8 cellular contexts compared by ENCODE assay signal in the genomic region with DNA sequence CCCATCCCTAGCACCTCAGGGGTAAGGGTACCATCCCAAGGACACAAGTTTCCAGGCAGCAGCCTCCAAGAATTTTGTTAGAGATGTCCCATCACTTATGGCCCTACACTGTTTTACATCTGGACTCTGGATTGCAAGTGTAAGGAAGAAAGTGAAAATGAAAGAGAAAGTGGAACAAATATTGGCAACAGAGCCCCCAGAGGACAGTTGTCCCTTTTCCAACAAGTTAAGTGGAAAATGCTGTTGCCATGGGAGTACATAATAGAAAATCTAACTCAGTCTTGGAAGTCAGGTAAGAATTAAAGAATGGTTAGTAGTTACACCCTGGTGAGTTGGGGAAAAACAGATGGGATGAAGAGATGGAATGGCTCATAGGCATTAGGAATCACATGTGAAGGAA. TPM values are rescaled to one million over a fixed set of nuclear protein-coding genes. Genes with fewer than 3 reads are reported as not detected.
DNase-seq lines count a peak whose midpoint lies in the region; ATAC-seq and TF ChIP-seq lines count a peak whose summit lies in the region.
"Had no signal": no experiment of that assay in that cellular context is flagged by ENCODE, and none has a peak within 500 bp of the region (broad histone marks: within the 10 kb centered on the region; RNA-seq: fewer than 3 reads in every experiment).

No MANE protein-coding gene starts in this region.

- H3K4me1 Mint-ChIP-seq in progenitor cell of endocrine pancreas (ENCODE audit: low read depth) = peaks cover 7% of the 10 kb centered on the region

- ATAC-seq in GM18498 (IDR thresholded peaks at IDR 0.05; ENCODE audit: unreplicated experiment) = peak; percentile 46
- ATAC-seq in HG02798 (IDR thresholded peaks at IDR 0.05; ENCODE audit: poor library complexity, unreplicated experiment) = peak; percentile 56
- ATAC-seq in mucosa of descending colon = peak; percentile 74
- ATAC-seq in HG02870 (IDR thresholded peaks at IDR 0.05; ENCODE audit: unreplicated experiment) = no peak

- H3K4me3 ChIP-seq in adipocyte (ENCODE audit: low read length) (no peak overlapping the region), mucosa of descending colon (no peak overlapping the region)
- H3K4me3 ChIP-seq: stomach had no signal

- H3K9ac ChIP-seq in adipocyte (ENCODE audit: low read length) = no peak overlapping the region

- H3K36me3 ChIP-seq in adipocyte (ENCODE audit: control insufficient read depth, insufficient read depth, low read length, severe bottlenecking) = peaks cover 37% of the 10 kb centered on the region
- H3K36me3 ChIP-seq in mucosa of descending colon (ENCODE audit: low read depth) = no peaks in the 10 kb centered on the region

- intact Hi-C loops in mucosa of descending colon (cut with DNase I, micrococcal nuclease) = no loop called here

- H3K27ac Mint-ChIP-seq in progenitor cell of endocrine pancreas = no peak overlapping the region

- no peaks in the 10 kb centered on the region for H3K27me3 Mint-ChIP-seq in progenitor cell of endocrine pancreas

- peak; percentile 67 for DNase-seq in adipocyte (ENCODE audit: low read depth)
- DNase-seq in mucosa of descending colon = no peak
- no peak for DNase-seq in hypothalamus (lab: John Stamatoyannopoulos, UW)
- DNase-seq in progenitor cell of endocrine pancreas (ENCODE audit: low spot score, unreplicated experiment) = no peak
- DNase-seq: stomach had no signal

- no peaks in the 10 kb centered on the region for H3K27me3 ChIP-seq in adipocyte (replicated peaks; ENCODE audit: control insufficient read depth, insufficient read depth, low read length)
- H3K27me3 ChIP-seq: stomach had no signal

- H3K36me3 Mint-ChIP-seq in progenitor cell of endocrine pancreas (ENCODE audit: insufficient read depth) = peaks cover 22% of the 10 kb centered on the region

- no peak for TF ChIP-seq CTCF in mucosa of descending colon (IDR thresholded peaks at IDR 0.05)
- TF ChIP-seq CTCF in progenitor cell of endocrine pancreas (IDR thresholded peaks at IDR 0.05; ENCODE audit: unreplicated experiment) = no peak

- no peaks in the 10 kb centered on the region for H3K9me3 Mint-ChIP-seq in progenitor cell of endocrine pancreas (ENCODE audit: low read depth)

- no peak overlapping the region for H3K4me3 Mint-ChIP-seq in progenitor cell of endocrine pancreas (ENCODE audit: low read depth)

- H3K4me1 ChIP-seq in adipocyte (ENCODE audit: control insufficient read depth, insufficient read depth, low read length) (peaks cover 18% of the 10 kb centered on the region), mucosa of descending colon (ENCODE audit: low read depth) (no peaks in the 10 kb centered on the region)

- no peaks in the 10 kb centered on the region for H3K9me3 ChIP-seq in adipocyte (ENCODE audit: control insufficient read depth, low read length)
- H3K9me3 ChIP-seq in mucosa of descending colon = no peaks in the 10 kb centered on the region
- H3K9me3 ChIP-seq: stomach had no signal

RNA-seq across cellular contexts. Expression of a gene that starts 50.6 kb away (rescaled TPM):
- 10 to 100 TPM; 10.4 to 22.2 (median 17.2) TPM for total RNA-seq in mucosa of descending colon
- total RNA-seq in progenitor cell of endocrine pancreas = 34.5 and 36.9 TPM in 2 replicates
